In the genomic region with DNA sequence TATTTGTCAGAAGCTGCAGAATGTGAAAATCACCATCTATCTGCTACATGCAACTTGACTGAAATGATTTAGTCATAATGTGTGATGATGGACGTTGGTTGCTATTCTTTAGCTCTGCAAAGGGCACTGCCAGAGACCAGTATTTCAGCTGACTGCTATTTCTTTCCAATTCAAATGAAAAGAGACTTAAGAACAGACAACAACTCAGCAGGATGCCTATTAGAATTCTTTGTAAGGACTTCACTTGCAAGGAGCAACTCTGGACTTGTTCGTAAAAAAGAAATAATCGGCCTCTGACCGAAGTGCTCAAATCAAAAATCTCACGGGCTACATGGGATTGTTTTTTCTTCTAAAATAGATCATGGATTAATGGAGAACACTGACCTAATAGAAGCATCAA, we compare ENCODE assay signal across 25 cellular contexts.
DNase-seq lines count a peak whose midpoint lies in the region; TF ChIP-seq lines count a peak whose summit lies in the region.
"Had no signal": no experiment of that assay in that cellular context is flagged by ENCODE, and none has a peak within 500 bp of the region (broad histone marks: within the 10 kb centered on the region; RNA-seq: fewer than 3 reads in every experiment).

No MANE protein-coding gene starts in this region.

- no peaks in the 10 kb centered on the region for H3K79me2 ChIP-seq in H9 (ENCODE audit: insufficient read depth, low read length)
- H3K79me2 ChIP-seq in trophoblast cell (ENCODE audit: control insufficient read depth, insufficient read depth, low read length, poor library complexity) = no peaks in the 10 kb centered on the region

- H3K4me2 ChIP-seq in H9 (ENCODE audit: insufficient read depth, insufficient read length, low read length) (peak overlapping the region; percentile 63), trophoblast cell (ENCODE audit: low read length) (no peak overlapping the region)

- peak overlapping the region in 2 of 3 experiments; percentile 51 to 67; a peak in 4 of 7 replicates for H3K27ac Mint-ChIP-seq in H9
- peak overlapping the region in 3 of 5 experiments; percentile 55 to 88 (median 63) for H3K27ac Mint-ChIP-seq in brain
- H3K27ac Mint-ChIP-seq: activated CD4-positive, alpha-beta memory T cell treated with anti-CD3 and anti-CD28 coated beads, Interleukin-2, amount 10 ng/mL, durations not matched to agents 7 days and 5 days; activated naive CD4-positive, alpha-beta T cell treated with anti-CD3 and anti-CD28 coated beads for 36 hours; CD8-positive, alpha-beta memory T cell; stimulated activated naive CD8-positive, alpha-beta T cell treated with anti-CD3 and anti-CD28 coated beads, Interleukin-15, amount 100 ng/mL, for 72 hours; T-helper 1 cell treated with Interleukin-12 subunit alpha and Interleukin-12 subunit beta and Interleukin-4 antibody, amounts not matched to agents 30 μg/mL and 1 μg/mL, for 36 hours had no signal

- no peaks in the 10 kb centered on the region for H3K9me3 ChIP-seq in H9 (ENCODE audit: control insufficient read depth, low read depth, low read length)
- H3K9me3 ChIP-seq in neuron (ENCODE audit: low read length) = no peaks in the 10 kb centered on the region
- H3K9me3 ChIP-seq in trophoblast cell (ENCODE audit: insufficient read depth, low read depth, low read length) = peaks cover 2% of the 10 kb centered on the region
- H3K9me3 ChIP-seq: ascending aorta, colonic mucosa, neutrophil had no signal

- H4K8ac ChIP-seq in H9 (replicated peaks; ENCODE audit: insufficient read length, low read depth, low read length) = no peak overlapping the region
- H4K8ac ChIP-seq in trophoblast cell (ENCODE audit: low read depth, low read length) = no peak overlapping the region

- peak overlapping the region; percentile 43 to 87; a peak in 4 of 5 replicates for H3K4me3 Mint-ChIP-seq in H9
- H3K4me3 Mint-ChIP-seq in brain = peak overlapping the region; percentile 40 to 76 (median 60)
- H3K4me3 Mint-ChIP-seq: activated CD4-positive, alpha-beta memory T cell treated with anti-CD3 and anti-CD28 coated beads, Interleukin-2, amount 10 ng/mL, durations not matched to agents 7 days and 5 days; activated naive CD4-positive, alpha-beta T cell treated with anti-CD3 and anti-CD28 coated beads for 36 hours; CD8-positive, alpha-beta memory T cell; stimulated activated naive CD8-positive, alpha-beta T cell treated with anti-CD3 and anti-CD28 coated beads, Interleukin-15, amount 100 ng/mL, for 72 hours; T-helper 1 cell treated with Interleukin-12 subunit alpha and Interleukin-12 subunit beta and Interleukin-4 antibody, amounts not matched to agents 30 μg/mL and 1 μg/mL, for 36 hours had no signal

- no peak overlapping the region for H4K91ac ChIP-seq in H9 (ENCODE audit: insufficient read length, low read depth, low read length)
- no peak overlapping the region for H4K91ac ChIP-seq in trophoblast cell (ENCODE audit: low read depth, low read length)

- DNase-seq in H9 = no peak
- DNase-seq in iPS DF 4.7 (ENCODE audit: extremely low read depth, low spot score) = peak; percentile 71
- DNase-seq in trophoblast cell = no peak
- DNase-seq in NK-92 treated with Interleukin-12 subunit alpha and Interleukin-12 subunit beta, amount 100 ng/mL, for 24 hours (lab: John Stamatoyannopoulos, UW) = no peak
- DNase-seq in GM03348 (ENCODE audit: low spot score) = no peak
- DNase-seq in COLO829 (ENCODE audit: low spot score) = no peak
- DNase-seq: activated CD4-positive, alpha-beta memory T cell treated with anti-CD3 and anti-CD28 coated beads, Interleukin-2, amount 10 ng/mL, durations not matched to agents 7 days and 5 days; activated naive CD4-positive, alpha-beta T cell treated with anti-CD3 and anti-CD28 coated beads for 36 hours; activated T-cell treated with anti-CD3 and anti-CD28 coated beads, Interleukin-2, amount 50 U/mL, for 1 hour; CD8-positive, alpha-beta memory T cell; colonic mucosa; DND-41; glutamatergic neuron; NCI-H2029 treated with DMSO at 0.1 percent for 48 hours; NCI-H524; right cardiac atrium; SIG-M5; stimulated activated naive CD8-positive, alpha-beta T cell treated with anti-CD3 and anti-CD28 coated beads, Interleukin-15, amount 100 ng/mL, for 72 hours had no signal

- H2BK20ac ChIP-seq in H9 (ENCODE audit: low read depth, low read length, poor library complexity, severe bottlenecking) = no peak overlapping the region

- no peak overlapping the region for H2AFZ ChIP-seq in H9 (ENCODE audit: low read length)
- peak overlapping the region; percentile 24 for H2AFZ ChIP-seq in neuron (ENCODE audit: low read depth, low read length)
- no peak overlapping the region for H2AFZ ChIP-seq in trophoblast cell (ENCODE audit: insufficient read depth, low read length, poor library complexity)

- H3K23me2 ChIP-seq in H9 (ENCODE audit: insufficient read length, low read depth, low read length, poor library complexity, severe bottlenecking) = peaks cover 5% of the 10 kb centered on the region

- H4K12ac ChIP-seq in trophoblast cell (ENCODE audit: low read depth, low read length) = no peak overlapping the region

- no peak overlapping the region for H4K5ac ChIP-seq in H9 (ENCODE audit: insufficient read length, low read depth, low read length)

- WGBS in H9 (ENCODE audit: extremely low coverage, insufficient read length, low lambda C conversion rate) = no CpG with 5 or more reads among the region's 5 CpGs
- WGBS in trophoblast cell (ENCODE audit: extremely low coverage, insufficient coverage, insufficient read length) = no CpG with 5 or more reads among the region's 5 CpGs

- H3K4me1 ChIP-seq in H9 (ENCODE audit: insufficient read depth, low read length) (peaks cover 15% of the 10 kb centered on the region; the same call in 1 of the 2 replicates), neuron (ENCODE audit: insufficient read depth, low read length) (peaks cover 25% of the 10 kb centered on the region), trophoblast cell (ENCODE audit: control insufficient read depth in 1 of 2, insufficient read depth in 2 of 2, low read length in 2 of 2) (no peaks in the 10 kb centered on the region)
- H3K4me1 ChIP-seq: ascending aorta, colonic mucosa had no signal

- H3K4ac ChIP-seq in H9 (ENCODE audit: low read depth, low read length) = no peak overlapping the region
- H3K4ac ChIP-seq in trophoblast cell (ENCODE audit: low read depth, low read length) = no peak overlapping the region

- H2AK5ac ChIP-seq in H9 (ENCODE audit: insufficient read length, low read length) (no peak overlapping the region), trophoblast cell (ENCODE audit: low read length) (no peak overlapping the region)

- H2BK5ac ChIP-seq in H9 (ENCODE audit: insufficient read length, low read length) (no peak overlapping the region), trophoblast cell (ENCODE audit: low read depth, low read length, poor library complexity) (no peak overlapping the region)

- H3K36me3 ChIP-seq in neuron (ENCODE audit: insufficient read depth, low read length) = no peaks in the 10 kb centered on the region
- no peaks in the 10 kb centered on the region for H3K36me3 ChIP-seq in trophoblast cell (ENCODE audit: control insufficient read depth in 1 of 2, insufficient read depth in 2 of 2, low read length in 2 of 2)
- H3K36me3 ChIP-seq: ascending aorta, colonic mucosa, neutrophil had no signal

- no peak overlapping the region for H3K56ac ChIP-seq in H9 (ENCODE audit: insufficient read length, low read depth, low read length)

- H2BK12ac ChIP-seq in H9 (ENCODE audit: insufficient read length, low read depth, low read length) (no peak overlapping the region), trophoblast cell (ENCODE audit: low read length) (no peak overlapping the region)

- H3K4me3 ChIP-seq in neuron (ENCODE audit: low read length) = peak overlapping the region; percentile 20
- no peak overlapping the region for H3K4me3 ChIP-seq in trophoblast cell (ENCODE audit: low read depth, low read length)
- H3K4me3 ChIP-seq: ascending aorta, colonic mucosa, K562 had no signal

- H3K27me3 ChIP-seq in H9 (ENCODE audit: insufficient read depth, low read length) = no peaks in the 10 kb centered on the region
- H3K27me3 ChIP-seq in neuron (ENCODE audit: insufficient read depth, low read length) = no peaks in the 10 kb centered on the region
- no peaks in the 10 kb centered on the region for H3K27me3 ChIP-seq in trophoblast cell (ENCODE audit: insufficient read depth, low read length)
- H3K27me3 ChIP-seq: ascending aorta, colonic mucosa had no signal

- no peaks in the 10 kb centered on the region for H3K79me1 ChIP-seq in H9 (ENCODE audit: insufficient read depth, low read depth, low read length, poor library complexity, severe bottlenecking)
- no peaks in the 10 kb centered on the region for H3K79me1 ChIP-seq in trophoblast cell (ENCODE audit: low read length)

- H3K4me1 Mint-ChIP-seq in H9 = peaks cover 79 to 89% of the 10 kb centered on the region in 2 experiments
- H3K4me1 Mint-ChIP-seq in brain = peaks cover 35% of the 10 kb centered on the region
- H3K4me1 Mint-ChIP-seq: activated CD4-positive, alpha-beta memory T cell treated with anti-CD3 and anti-CD28 coated beads, Interleukin-2, amount 10 ng/mL, durations not matched to agents 7 days and 5 days; CD8-positive, alpha-beta memory T cell; stimulated activated naive CD8-positive, alpha-beta T cell treated with anti-CD3 and anti-CD28 coated beads, Interleukin-15, amount 100 ng/mL, for 72 hours had no signal

- H3K9me3 Mint-ChIP-seq in H9 (no peaks in the 10 kb centered on the region), brain (no peaks in the 10 kb centered on the region)
- H3K9me3 Mint-ChIP-seq: activated CD4-positive, alpha-beta memory T cell treated with anti-CD3 and anti-CD28 coated beads, Interleukin-2, amount 10 ng/mL, durations not matched to agents 7 days and 5 days; activated naive CD4-positive, alpha-beta T cell treated with anti-CD3 and anti-CD28 coated beads for 36 hours had no signal

- H2BK15ac ChIP-seq in H9 (ENCODE audit: low read depth, low read length) = no peak overlapping the region

- no peak for TF ChIP-seq CTCF in H9 (conservative IDR thresholded peaks at IDR 0.05)
- TF ChIP-seq CTCF in brain (conservative IDR thresholded peaks at IDR 0.05) = no peak

- H3K27me3 Mint-ChIP-seq in H9 (ENCODE audit: low read depth) = no peaks in the 10 kb centered on the region; the same call in 1 of the 2 replicates
- H3K27me3 Mint-ChIP-seq in brain = peaks cover 15% of the 10 kb centered on the region
- H3K27me3 Mint-ChIP-seq: activated CD4-positive, alpha-beta memory T cell treated with anti-CD3 and anti-CD28 coated beads, Interleukin-2, amount 10 ng/mL, durations not matched to agents 7 days and 5 days had no signal

- H4K20me1 ChIP-seq in H9 (ENCODE audit: control insufficient read depth, insufficient read depth, insufficient read length) = no peaks in the 10 kb centered on the region

- H3T11ph ChIP-seq in H9 (ENCODE audit: low read length) = no peak overlapping the region

- H3K18ac ChIP-seq in H9 (ENCODE audit: insufficient read length, low read depth, low read length) = no peak overlapping the region
- H3K18ac ChIP-seq in trophoblast cell (ENCODE audit: low read length) = no peak overlapping the region

- H3K14ac ChIP-seq in H9 (ENCODE audit: insufficient read depth, low read length) (no peak overlapping the region), trophoblast cell (ENCODE audit: low read length) (no peak overlapping the region)

- H3K9ac ChIP-seq in H9 (ENCODE audit: extremely low read depth, insufficient read length, low read length) (no peak overlapping the region), trophoblast cell (ENCODE audit: low read length) (no peak overlapping the region)

- H3K36me3 Mint-ChIP-seq in H9 (ENCODE audit: insufficient read depth in 1 of 3, low read depth in 3 of 3) (peaks cover 0 to 16% (median 10%) of the 10 kb centered on the region in 3 experiments; a peak in 5 of 7 replicates), brain (no peaks in the 10 kb centered on the region)
- H3K36me3 Mint-ChIP-seq: CD8-positive, alpha-beta memory T cell had no signal

- peak overlapping the region; percentile 5 for H3K27ac ChIP-seq in H9 (ENCODE audit: insufficient read length, low read depth, low read length)
- no peak overlapping the region for H3K27ac ChIP-seq in trophoblast cell (ENCODE audit: low read depth, low read length)
- H3K27ac ChIP-seq: ascending aorta, colonic mucosa, neutrophil, VCaP had no signal

- no peak overlapping the region for H2BK120ac ChIP-seq in H9 (ENCODE audit: low read depth, low read length, poor library complexity, severe bottlenecking)
- H2BK120ac ChIP-seq in trophoblast cell (ENCODE audit: insufficient read depth, low read length, poor library complexity) = no peak overlapping the region

- H3K23ac ChIP-seq in H9 (ENCODE audit: insufficient read length, low read depth, low read length) = no peak overlapping the region
- no peak overlapping the region for H3K23ac ChIP-seq in trophoblast cell (ENCODE audit: low read length)
